ENCODE assay signal across 8 cellular contexts in genomic region chr19:56760842-56761241, GRCh38.
"Had no signal": no experiment of that assay in that cellular context is flagged by ENCODE, and none has a peak within 500 bp of the region (broad histone marks: within the 10 kb centered on the region; RNA-seq: fewer than 3 reads in every experiment).

No MANE protein-coding gene starts in this region.

- H3K4me3 ChIP-seq: GM12878 had no signal

- DNase-seq: GDM1, GF-D8 had no signal

- FAIRE-seq: G401.6, GM12878, GM12891, GM12892, GM18507, GM19239 had no signal
